Comparison of ENCODE assay signal across 2 cellular contexts in genomic region chr15:59587085-59587826, GRCh38.
TF ChIP-seq lines count a peak whose summit lies in the region.

No MANE protein-coding gene starts in this region.

TF ChIP-seq in A549, 52 proteins besides CTCF, POLR2A, EP300 and RAD21:
- no peak for TF ChIP-seq HES2 (IDR thresholded peaks at IDR 0.05)
- TF ChIP-seq HEYL (CRISPR knock-in tag; IDR thresholded peaks at IDR 0.05), result no peak
- TF ChIP-seq JUNB (IDR thresholded peaks at IDR 0.05), result no peak
- no peak for TF ChIP-seq NPAS2 (CRISPR knock-in tag; IDR thresholded peaks at IDR 0.05; ENCODE audit: borderline replicate concordance)
- no peak for TF ChIP-seq HMGXB4 (CRISPR knock-in tag; IDR thresholded peaks at IDR 0.05; ENCODE audit: borderline replicate concordance)
- TF ChIP-seq EHF (CRISPR knock-in tag; IDR thresholded peaks at IDR 0.05), result no peak
- no peak for TF ChIP-seq CBX8 (IDR thresholded peaks at IDR 0.05)
- no peak for TF ChIP-seq E2F6 (IDR thresholded peaks at IDR 0.05; ENCODE audit: borderline replicate concordance, low read depth)
- no peak for TF ChIP-seq CHD4 (IDR thresholded peaks at IDR 0.05; ENCODE audit: borderline replicate concordance)
- no peak for TF ChIP-seq FOSL2 (IDR thresholded peaks at IDR 0.05)
- peak; percentile 87 for TF ChIP-seq FOSL2 (CRISPR knock-in tag; IDR thresholded peaks at IDR 0.05)
- no peak for TF ChIP-seq REST (IDR thresholded peaks at IDR 0.05)
- TF ChIP-seq RARB (CRISPR knock-in tag; IDR thresholded peaks at IDR 0.05), result no peak
- TF ChIP-seq HOXB13 (CRISPR knock-in tag; IDR thresholded peaks at IDR 0.05; ENCODE audit: low read depth), result no peak
- TF ChIP-seq USF2 (IDR thresholded peaks at IDR 0.05), result no peak
- TF ChIP-seq BCL3 (IDR thresholded peaks at IDR 0.05), result no peak
- no peak for TF ChIP-seq EHMT2 (IDR thresholded peaks at IDR 0.05; ENCODE audit: low read depth)
- no peak for TF ChIP-seq MYC (IDR thresholded peaks at IDR 0.05; ENCODE audit: borderline replicate concordance, low read length)
- no peak for TF ChIP-seq POLR2AphosphoS2 (conservative IDR thresholded peaks at IDR 0.05; ENCODE audit: low read length)
- TF ChIP-seq ESRRA (IDR thresholded peaks at IDR 0.05; ENCODE audit: borderline replicate concordance, low read length), result no peak
- 0 out of 4 replicates have a peak, but pooled peaks of 1 of the 2 experiments have one; percentile 32 for TF ChIP-seq CEBPB (IDR thresholded peaks at IDR 0.05)
- no peak for TF ChIP-seq NFE2L2 (conservative IDR thresholded peaks at IDR 0.05; ENCODE audit: low read length)
- no peak for TF ChIP-seq TFCP2L1 (CRISPR knock-in tag; IDR thresholded peaks at IDR 0.05)
- peak; percentile 93 for TF ChIP-seq MAFK (IDR thresholded peaks at IDR 0.05; ENCODE audit: partially characterized antibody)
TF ChIP-seq in A549: peak in this region for 3.

TF ChIP-seq in IMR-90, 13 proteins besides CTCF, POLR2A, EP300 and RAD21:
- TF ChIP-seq BHLHE40 (IDR thresholded peaks at IDR 0.05; ENCODE audit: low read depth, low read length) (no peak), RCOR1 (IDR thresholded peaks at IDR 0.05; ENCODE audit: insufficient replicate concordance, low read length) (no peak), FOS (IDR thresholded peaks at IDR 0.05; ENCODE audit: low read depth, low read length) (no peak), RFX5 (IDR thresholded peaks at IDR 0.05; ENCODE audit: low read depth, low read length) (no peak), MAZ (IDR thresholded peaks at IDR 0.05; ENCODE audit: borderline replicate concordance, low read depth, low read length) (no peak), MAFK (IDR thresholded peaks at IDR 0.05; ENCODE audit: low read depth, low read length) (peak; percentile 27; the same call in 1 of the 2 replicates), CEBPB (IDR thresholded peaks at IDR 0.05; ENCODE audit: low read depth, low read length) (no peak)
